In the genomic region with DNA sequence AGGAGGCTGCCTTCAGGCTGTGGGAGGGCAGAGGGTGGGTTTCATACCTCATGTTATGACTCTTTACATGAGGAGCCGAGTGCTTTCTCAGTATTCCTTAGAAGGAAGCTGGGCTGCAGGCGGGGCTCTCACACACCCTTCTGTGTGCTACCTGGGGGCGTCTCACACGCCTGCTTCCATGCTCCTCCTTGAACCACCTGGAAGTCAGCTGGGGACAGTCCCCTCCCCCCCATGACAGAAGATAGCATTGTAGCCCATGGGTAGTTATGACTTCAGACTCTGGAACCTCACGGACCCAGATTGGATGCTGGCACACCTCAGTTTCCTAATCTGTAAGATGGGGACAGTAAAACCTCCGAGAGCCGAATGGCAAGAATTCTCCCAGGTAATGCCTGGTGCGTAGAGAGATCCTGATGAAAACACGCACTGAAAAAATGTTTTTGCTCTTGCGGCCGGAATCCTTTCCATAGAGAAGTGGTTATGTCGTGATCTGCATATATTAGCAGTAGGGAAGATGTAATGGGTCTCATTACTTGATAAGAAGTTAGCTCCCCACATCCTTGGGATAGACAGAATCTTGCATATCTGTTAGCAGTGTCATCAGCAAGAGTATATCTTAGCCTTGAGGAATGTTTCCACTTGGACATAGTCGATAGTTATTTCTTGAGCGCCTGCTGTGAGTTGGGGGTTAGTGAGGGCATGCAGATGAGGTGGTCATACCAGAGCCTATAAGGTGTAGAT, we compare ENCODE assay signal across 27 cellular contexts. TPM values are rescaled to one million over a fixed set of nuclear protein-coding genes. Genes with fewer than 3 reads are reported as not detected.
A peak's percentile ranks its signal among the peaks of the same experiment; 100 is the strongest.
DNase-seq lines count a peak whose midpoint lies in the region; ATAC-seq and TF ChIP-seq lines count a peak whose summit lies in the region.
"Had no signal": no experiment of that assay in that cellular context is flagged by ENCODE, and none has a peak within 500 bp of the region (broad histone marks: within the 10 kb centered on the region; RNA-seq: fewer than 3 reads in every experiment).

No MANE protein-coding gene starts in this region.

- no peaks in the 10 kb centered on the region for H3K36me3 ChIP-seq in CD4-positive, alpha-beta memory T cell (ENCODE audit: insufficient read depth, low read length)
- no peaks in the 10 kb centered on the region for H3K36me3 ChIP-seq in effector memory CD4-positive, alpha-beta T cell (ENCODE audit: control insufficient read depth, insufficient read depth, low read length)
- no peaks in the 10 kb centered on the region for H3K36me3 ChIP-seq in upper lobe of left lung
- H3K36me3 ChIP-seq: cardiac muscle cell, colonic mucosa, esophagus muscularis mucosa, heart right ventricle, lower lobe of right lung had no signal

- POLR2A ChIA-PET in CD4-positive, alpha-beta memory T cell (lab: Charles Lee; ENCODE audit: partially characterized antibody), result interaction anchor here (1.9 to 2.5 kb wide), 2 partner anchors 10 to 48 kb away, joined by 8 to 14 read pairs; no protein-coding TSS in a partner anchor
- POLR2A ChIA-PET in naive thymus-derived CD8-positive, alpha-beta T cell (lab: Charles Lee), result no interaction called here

- 79 to 82% methylated on average over 14 of the region's 14 CpGs for WGBS in upper lobe of left lung, 2 donors

- no peak for TF ChIP-seq POLR2A in upper lobe of left lung (IDR thresholded peaks at IDR 0.05)

- intact Hi-C loops in CD4-positive, alpha-beta memory T cell (cut with micrococcal nuclease), result loop anchor here (1.0 kb wide), 2 partner anchors 11 to 48 kb away; no protein-coding TSS in a partner anchor

- H3K9me3 ChIP-seq in CD4-positive, alpha-beta memory T cell (ENCODE audit: control insufficient read depth in 1 of 2, low read length in 2 of 2), result no peaks in the 10 kb centered on the region
- no peaks in the 10 kb centered on the region for H3K9me3 ChIP-seq in effector memory CD4-positive, alpha-beta T cell (ENCODE audit: control insufficient read depth, low read length)
- H3K9me3 ChIP-seq in upper lobe of left lung, result no peaks in the 10 kb centered on the region
- H3K9me3 ChIP-seq: colonic mucosa, esophagus muscularis mucosa, heart right ventricle, lower lobe of right lung, SK-N-SH, testis had no signal

- H3K36me3 Mint-ChIP-seq in CD4-positive, alpha-beta memory T cell, result no peaks in the 10 kb centered on the region
- H3K36me3 Mint-ChIP-seq in naive thymus-derived CD8-positive, alpha-beta T cell, result no peaks in the 10 kb centered on the region
- H3K36me3 Mint-ChIP-seq in endothelial cell (ENCODE audit: low read depth, unreplicated experiment) (peaks cover 9% of the 10 kb centered on the region), progenitor cell of endocrine pancreas (ENCODE audit: insufficient read depth) (no peaks in the 10 kb centered on the region)
- H3K36me3 Mint-ChIP-seq: CD4-positive, CD25-positive, alpha-beta regulatory T cell; natural killer cell; stimulated activated naive B cell treated with anti-CD40 and anti-IgM and Interleukin-4, amounts not matched to agents 10 μg/mL and 1 μg/mL and 100 μg/mL, for 72 hours had no signal

- peaks cover 36% of the 10 kb centered on the region for H3K4me1 ChIP-seq in CD4-positive, alpha-beta memory T cell (ENCODE audit: insufficient read depth, low read length)
- peaks cover 30% of the 10 kb centered on the region for H3K4me1 ChIP-seq in effector memory CD4-positive, alpha-beta T cell (ENCODE audit: control insufficient read depth, insufficient read depth, low read length, poor library complexity, severe bottlenecking)
- H3K4me1 ChIP-seq in upper lobe of left lung, result peaks cover 11 to 41% (median 19%) of the 10 kb centered on the region in 4 donors
- H3K4me1 ChIP-seq: foreskin keratinocyte had no signal

- TF ChIP-seq CTCF in endothelial cell (IDR thresholded peaks at IDR 0.05; ENCODE audit: unreplicated experiment) (no peak), progenitor cell of endocrine pancreas (IDR thresholded peaks at IDR 0.05; ENCODE audit: unreplicated experiment) (no peak), upper lobe of left lung (IDR thresholded peaks at IDR 0.05) (no peak)

- peaks cover 0 to 5% of the 10 kb centered on the region in 2 donors for H3K27me3 Mint-ChIP-seq in CD4-positive, alpha-beta memory T cell
- peaks cover 0 to 24% (median 9%) of the 10 kb centered on the region in 5 donors for H3K27me3 Mint-ChIP-seq in naive thymus-derived CD8-positive, alpha-beta T cell
- peaks cover 5% of the 10 kb centered on the region for H3K27me3 Mint-ChIP-seq in endothelial cell (ENCODE audit: unreplicated experiment)
- no peaks in the 10 kb centered on the region for H3K27me3 Mint-ChIP-seq in progenitor cell of endocrine pancreas

- no peak for TF ChIP-seq EP300 in upper lobe of left lung (IDR thresholded peaks at IDR 0.05)

- H3K27ac ChIP-seq in CD4-positive, alpha-beta memory T cell (ENCODE audit: low read depth, low read length), result no peak overlapping the region
- no peak overlapping the region for H3K27ac ChIP-seq in effector memory CD4-positive, alpha-beta T cell (ENCODE audit: insufficient read depth, low read length, poor library complexity, severe bottlenecking)
- no peak overlapping the region for H3K27ac ChIP-seq in upper lobe of left lung
- H3K27ac ChIP-seq: cardiac muscle cell, colonic mucosa, esophagus muscularis mucosa, foreskin keratinocyte, heart right ventricle, KMS-11, lower lobe of right lung, testis had no signal

- H3K4me3 ChIP-seq in CD4-positive, alpha-beta memory T cell (ENCODE audit: low read length in 2 of 2), result peak overlapping the region; percentile 13 to 19
- H3K4me3 ChIP-seq in effector memory CD4-positive, alpha-beta T cell (ENCODE audit: insufficient read depth, low read depth, low read length, poor library complexity, severe bottlenecking), result peak overlapping the region; percentile 25
- no peak overlapping the region for H3K4me3 ChIP-seq in upper lobe of left lung
- H3K4me3 ChIP-seq: cardiac muscle cell, colonic mucosa, esophagus muscularis mucosa, GM12878, heart right ventricle, lower lobe of right lung, testis had no signal

- CTCF ChIA-PET in CD4-positive, alpha-beta memory T cell (lab: Charles Lee; ENCODE audit: partially characterized antibody), result interaction anchor here (1.0 to 2.0 kb wide), 4 partner anchors 10 to 64 kb away, joined by 3 to 9 read pairs (median 6); no protein-coding TSS in a partner anchor

- no peak for ATAC-seq in naive thymus-derived CD8-positive, alpha-beta T cell
- ATAC-seq in upper lobe of left lung (ENCODE audit: low FRiP score in 2 of 2) (no peak), GM19395 (IDR thresholded peaks at IDR 0.05; ENCODE audit: unreplicated experiment) (no peak)
- ATAC-seq: activated CD4-positive, CD25-positive, alpha-beta regulatory T cell treated with anti-CD3 and anti-CD28 coated beads, Interleukin-2, amount 50 U/mL, for 24 hours; foreskin keratinocyte; heart right ventricle; lower lobe of right lung had no signal

- H3K9me3 Mint-ChIP-seq in CD4-positive, alpha-beta memory T cell, result no peaks in the 10 kb centered on the region
- no peaks in the 10 kb centered on the region for H3K9me3 Mint-ChIP-seq in naive thymus-derived CD8-positive, alpha-beta T cell
- H3K9me3 Mint-ChIP-seq in endothelial cell (ENCODE audit: unreplicated experiment) (no peaks in the 10 kb centered on the region), progenitor cell of endocrine pancreas (ENCODE audit: low read depth) (no peaks in the 10 kb centered on the region)
- H3K9me3 Mint-ChIP-seq: natural killer cell; stimulated activated naive B cell treated with anti-CD40 and anti-IgM and Interleukin-4, amounts not matched to agents 10 μg/mL and 1 μg/mL and 100 μg/mL, for 72 hours; T-helper 1 cell treated with Interleukin-12 subunit alpha and Interleukin-12 subunit beta and Interleukin-4 antibody, amounts not matched to agents 30 μg/mL and 1 μg/mL, for 36 hours had no signal

- no peak for DNase-seq in CD4-positive, alpha-beta memory T cell
- DNase-seq in NCI-H226, result peak; percentile 78
- no peak for DNase-seq in effector memory CD4-positive, alpha-beta T cell
- DNase-seq in naive thymus-derived CD8-positive, alpha-beta T cell, result no peak
- DNase-seq in endothelial cell (ENCODE audit: low spot score), result no peak
- no peak for DNase-seq in progenitor cell of endocrine pancreas (ENCODE audit: low spot score, unreplicated experiment)
- no peak for DNase-seq in upper lobe of left lung
- DNase-seq: activated naive CD4-positive, alpha-beta T cell treated with anti-CD3 and anti-CD28 coated beads, Interleukin-2, amount 50 U/mL, for 16 hours; colonic mucosa; foreskin keratinocyte; heart right ventricle; natural killer cell; NCI-H2029; NCI-H524 treated with DMSO at 0.1 percent for 48 hours; NK-92 treated with Interleukin-12 subunit alpha and Interleukin-12 subunit beta, amount 100 ng/mL, for 24 hours; SK-N-SH; stimulated activated naive B cell treated with anti-CD40 and anti-IgM and Interleukin-4, amounts not matched to agents 10 μg/mL and 1 μg/mL and 100 μg/mL, for 72 hours; testis had no signal

- H3K4me1 Mint-ChIP-seq in CD4-positive, alpha-beta memory T cell, result peaks cover 0 to 23% (median 14%) of the 10 kb centered on the region in 4 donors
- H3K4me1 Mint-ChIP-seq in naive thymus-derived CD8-positive, alpha-beta T cell, result peaks cover 7 to 19% (median 15%) of the 10 kb centered on the region in 4 donors
- H3K4me1 Mint-ChIP-seq in endothelial cell (ENCODE audit: unreplicated experiment), result peaks cover 22% of the 10 kb centered on the region
- peaks cover 16% of the 10 kb centered on the region for H3K4me1 Mint-ChIP-seq in progenitor cell of endocrine pancreas (ENCODE audit: low read depth)

- peak overlapping the region in 4 of 7 donors; percentile 7 to 73 (median 29) for H3K27ac Mint-ChIP-seq in CD4-positive, alpha-beta memory T cell
- H3K27ac Mint-ChIP-seq in naive thymus-derived CD8-positive, alpha-beta T cell, result peak overlapping the region in 5 of 10 donors; percentile 1 to 63 (median 22)
- H3K27ac Mint-ChIP-seq in endothelial cell (ENCODE audit: unreplicated experiment), result no peak overlapping the region
- no peak overlapping the region for H3K27ac Mint-ChIP-seq in progenitor cell of endocrine pancreas
- H3K27ac Mint-ChIP-seq: stimulated activated naive B cell treated with anti-CD40 and anti-IgM and Interleukin-4, amounts not matched to agents 10 μg/mL and 1 μg/mL and 100 μg/mL, for 72 hours; T-helper 1 cell treated with Interleukin-12 subunit alpha and Interleukin-12 subunit beta and Interleukin-4 antibody, amounts not matched to agents 30 μg/mL and 1 μg/mL, for 36 hours had no signal

- peak overlapping the region in 3 of 8 donors; percentile 17 to 37 (median 21) for H3K4me3 Mint-ChIP-seq in CD4-positive, alpha-beta memory T cell
- peak overlapping the region in 6 of 10 donors; percentile 19 to 67 (median 41) for H3K4me3 Mint-ChIP-seq in naive thymus-derived CD8-positive, alpha-beta T cell
- H3K4me3 Mint-ChIP-seq in endothelial cell (ENCODE audit: unreplicated experiment), result no peak overlapping the region
- no peak overlapping the region for H3K4me3 Mint-ChIP-seq in progenitor cell of endocrine pancreas (ENCODE audit: low read depth)
- H3K4me3 Mint-ChIP-seq: natural killer cell; stimulated activated naive B cell treated with anti-CD40 and anti-IgM and Interleukin-4, amounts not matched to agents 10 μg/mL and 1 μg/mL and 100 μg/mL, for 72 hours; T-helper 1 cell treated with Interleukin-12 subunit alpha and Interleukin-12 subunit beta and Interleukin-4 antibody, amounts not matched to agents 30 μg/mL and 1 μg/mL, for 36 hours had no signal

- no peaks in the 10 kb centered on the region for H3K27me3 ChIP-seq in CD4-positive, alpha-beta memory T cell (ENCODE audit: insufficient read depth, low read length)
- no peaks in the 10 kb centered on the region for H3K27me3 ChIP-seq in effector memory CD4-positive, alpha-beta T cell (replicated peaks; ENCODE audit: control insufficient read depth, insufficient read depth, low read length, poor library complexity, severe bottlenecking)
- H3K27me3 ChIP-seq in upper lobe of left lung, result peaks cover 0 to 11% (median 2%) of the 10 kb centered on the region in 4 donors
- H3K27me3 ChIP-seq: colonic mucosa, testis had no signal

RNA-seq across cellular contexts. Expression of a gene that starts 4.8 kb away (rescaled TPM):
- under 1 TPM; 0.30 to 0.44 TPM for total RNA-seq in CD4-positive, alpha-beta memory T cell
- polyA plus RNA-seq in CD4-positive, alpha-beta memory T cell, result under 1 TPM in 1 of 2 donors, not detected in 1; 0.52 TPM
- total RNA-seq in naive thymus-derived CD8-positive, alpha-beta T cell, result under 1 TPM; 0.08 to 0.13 TPM
- polyA plus RNA-seq in naive thymus-derived CD8-positive, alpha-beta T cell, result not detected
- 3.2 TPM for total RNA-seq in endothelial cell (ENCODE audit: unreplicated experiment)
- 8.7 and 9.3 TPM in 2 replicates for total RNA-seq in progenitor cell of endocrine pancreas
- total RNA-seq in upper lobe of left lung, result 10 to 100 TPM in 1 of 6 donors, 1 to 10 TPM in 5; 3.0 to 11.0 (median 8.0) TPM
- polyA plus RNA-seq: GM12878 had no signal

Comparison
In these comparisons a context has a peak if more than half of its experiments do, and no peak if none do; other contexts are left out.
1. H3K4me3 ChIP-seq: peak in CD4-positive, alpha-beta memory T cell (2 of 2) and effector memory CD4-positive, alpha-beta T cell (single experiment); none in upper lobe of left lung (0 of 4).
2. H3K27ac Mint-ChIP-seq: peak in CD4-positive, alpha-beta memory T cell (4 of 7); none in endothelial cell (single experiment) and progenitor cell of endocrine pancreas (single experiment).
3. H3K4me3 Mint-ChIP-seq: peak in naive thymus-derived CD8-positive, alpha-beta T cell (6 of 10); none in endothelial cell (single experiment) and progenitor cell of endocrine pancreas (single experiment).